17 cellular contexts compared by ENCODE assay signal in genomic region chr13:31167490-31167889, GRCh38. TPM values are rescaled to one million over a fixed set of nuclear protein-coding genes. Genes with fewer than 3 reads are reported as not detected.
A peak's percentile ranks its signal among the peaks of the same experiment; 100 is the strongest.
DNase-seq lines count a peak whose midpoint lies in the region; ATAC-seq, FAIRE-seq and TF ChIP-seq lines count a peak whose summit lies in the region.
"Had no signal": no experiment of that assay in that cellular context is flagged by ENCODE, and none has a peak within 500 bp of the region (broad histone marks: within the 10 kb centered on the region; RNA-seq: fewer than 3 reads in every experiment).

No MANE protein-coding gene starts in this region.

- SMC1A ChIA-PET in GM12878 (lab: Charles Lee; ENCODE audit: uncharacterized antibody, unreplicated experiment): interaction anchor here (0.6 to 2.4 kb wide), 4 partner anchors 12 to 725 kb away, joined by 3 to 6 read pairs (median 4); no protein-coding TSS in a partner anchor

- H3K27ac Mint-ChIP-seq in CD4-positive, alpha-beta memory T cell: no peak overlapping the region
- H3K27ac Mint-ChIP-seq: brain had no signal

- no peaks in the 10 kb centered on the region for H3K9me3 ChIP-seq in GM12878 (replicated peaks; ENCODE audit: control insufficient read depth, insufficient read depth, low read length)
- H3K9me3 ChIP-seq in CD4-positive, alpha-beta memory T cell (ENCODE audit: control insufficient read depth in 1 of 2, low read length in 2 of 2): no peaks in the 10 kb centered on the region
- H3K9me3 ChIP-seq: thoracic aorta had no signal

- H4K20me1 ChIP-seq in GM12878 (ENCODE audit: control insufficient read depth, insufficient read depth): no peaks in the 10 kb centered on the region

- POLR2A ChIA-PET in GM12878 (lab: Charles Lee): no interaction called here
- POLR2A ChIA-PET in CD4-positive, alpha-beta memory T cell (lab: Charles Lee; ENCODE audit: partially characterized antibody): no interaction called here

- H3K27me3 Mint-ChIP-seq in CD4-positive, alpha-beta memory T cell: no peaks in the 10 kb centered on the region

- H2AFZ ChIP-seq in GM12878 (ENCODE audit: control insufficient read depth, low read depth, low read length): no peak overlapping the region

- no peak for TF ChIP-seq POLR2A in GM12878 (IDR thresholded peaks at IDR 0.05; ENCODE audit: low read depth, low read length)

- in situ Hi-C loops in GM12878 (cut with MboI): loop anchor here (25.0 kb wide), 1 partner anchor 1370 kb away; the partner anchor contains the start of gene N4BP2L2

- peaks cover 6 to 13% (median 6%) of the 10 kb centered on the region in 4 donors for H3K4me1 Mint-ChIP-seq in CD4-positive, alpha-beta memory T cell

- ATAC-seq in GM18519 (IDR thresholded peaks at IDR 0.05; ENCODE audit: low FRiP score, unreplicated experiment) (peak; percentile 57), GM21529 (IDR thresholded peaks at IDR 0.05; ENCODE audit: unreplicated experiment) (peak; percentile 32), HG03108 (IDR thresholded peaks at IDR 0.05; ENCODE audit: unreplicated experiment) (peak; percentile 63), GM12878 (peak; percentile 89), HG03159 (IDR thresholded peaks at IDR 0.05; ENCODE audit: unreplicated experiment) (no peak)
- ATAC-seq: left ventricle myocardium superior had no signal

- intact Hi-C loops in GM12878 (cut with micrococcal nuclease; ENCODE audit: unreplicated experiment): no loop called here
- intact Hi-C loops in CD4-positive, alpha-beta memory T cell (cut with micrococcal nuclease): no loop called here

- no peak overlapping the region for H3K27ac ChIP-seq in GM12878 (ENCODE audit: control insufficient read depth, insufficient read depth)
- no peak overlapping the region for H3K27ac ChIP-seq in CD4-positive, alpha-beta memory T cell (ENCODE audit: low read depth, low read length)
- H3K27ac ChIP-seq: C4-2B, SK-N-MC, thoracic aorta had no signal

- TF ChIP-seq RAD21 in GM12878 (IDR thresholded peaks at IDR 0.05; ENCODE audit: insufficient read depth, low read depth, low read length): no peak

- H3K36me3 ChIP-seq in GM12878 (ENCODE audit: control insufficient read depth in 2 of 2, insufficient read depth in 2 of 2, low read length in 1 of 2): no peaks in the 10 kb centered on the region
- H3K36me3 ChIP-seq in CD4-positive, alpha-beta memory T cell (ENCODE audit: insufficient read depth, low read length): no peaks in the 10 kb centered on the region
- H3K36me3 ChIP-seq: thoracic aorta had no signal

- no peaks in the 10 kb centered on the region for H3K9me3 Mint-ChIP-seq in CD4-positive, alpha-beta memory T cell

- no peak overlapping the region for H3K4me3 Mint-ChIP-seq in CD4-positive, alpha-beta memory T cell
- H3K4me3 Mint-ChIP-seq: brain had no signal

- peaks cover 0 to 3% of the 10 kb centered on the region in 2 donors for H3K36me3 Mint-ChIP-seq in CD4-positive, alpha-beta memory T cell
- H3K36me3 Mint-ChIP-seq: brain had no signal

- RAD21 ChIA-PET in GM12878 (lab: Charles Lee; ENCODE audit: unreplicated experiment): no interaction called here

- no peak for TF ChIP-seq CTCF in GM12878 (IDR thresholded peaks at IDR 0.05 in 2 of 3, conservative IDR thresholded peaks at IDR 0.05 in 1 of 3; ENCODE audit: control insufficient read depth in 2 of 3, extremely low read depth in 1 of 3, insufficient read depth in 1 of 3, low read depth in 3 of 3, low read length in 3 of 3)

- H3K79me2 ChIP-seq in GM12878 (ENCODE audit: control insufficient read depth, insufficient read depth, low read length): no peaks in the 10 kb centered on the region

- H3K4me2 ChIP-seq in GM12878 (ENCODE audit: control insufficient read depth, insufficient read depth): peak overlapping the region; percentile 81

- CTCF ChIA-PET in GM12878 (lab: Yijun Ruan, JAX): interaction anchor here (0.7 kb wide), 1 partner anchor 12 kb away, joined by 3 read pairs; no protein-coding TSS in a partner anchor
- CTCF ChIA-PET in CD4-positive, alpha-beta memory T cell (lab: Charles Lee; ENCODE audit: partially characterized antibody): no interaction called here

- no peak for FAIRE-seq in GM12878 (lab: Jason Lieb, UNC)
- FAIRE-seq: endometrium, G401.6 had no signal

- H3K9ac ChIP-seq in GM12878 (ENCODE audit: control insufficient read depth, insufficient read depth, low read length): no peak overlapping the region

- H3K4me3 ChIP-seq in GM12878: no peak overlapping the region
- H3K4me3 ChIP-seq in CD4-positive, alpha-beta memory T cell (ENCODE audit: low read length in 2 of 2): no peak overlapping the region
- H3K4me3 ChIP-seq: SK-N-MC, thoracic aorta had no signal

- no peaks in the 10 kb centered on the region for H3K27me3 ChIP-seq in GM12878 (replicated peaks in 1 of 2; ENCODE audit: control insufficient read depth in 2 of 2, insufficient read depth in 2 of 2, low read length in 1 of 2)
- H3K27me3 ChIP-seq in CD4-positive, alpha-beta memory T cell (ENCODE audit: insufficient read depth, low read length): no peaks in the 10 kb centered on the region

- no TSS peak for BruUV-seq in GM12878 (replicated peaks; lab: Mats Ljungman, UMichigan)

- H3K4me1 ChIP-seq in GM12878 (ENCODE audit: control insufficient read depth, insufficient read depth, low read length): peaks cover 15% of the 10 kb centered on the region
- H3K4me1 ChIP-seq in CD4-positive, alpha-beta memory T cell (ENCODE audit: insufficient read depth, low read length): peaks cover 9% of the 10 kb centered on the region

- TF ChIP-seq EP300 in GM12878 (IDR thresholded peaks at IDR 0.05; ENCODE audit: borderline replicate concordance in 1 of 2, control insufficient read depth in 1 of 2, low read depth in 2 of 2, low read length in 2 of 2): no peak

- peak; percentile 51 for DNase-seq in GM12878 (ENCODE audit: low read depth, low spot score)
- no peak for DNase-seq in CD4-positive, alpha-beta memory T cell
- no peak for DNase-seq in H4 (ENCODE audit: low spot score)
- DNase-seq in NCI-H1092 (lab: John Stamatoyannopoulos, UW): no peak
- DNase-seq: head of caudate nucleus, left ventricle myocardium superior, NCI-H1930 had no signal

RNA-seq across cellular contexts. Expression of gene HSPH1, which starts 5.8 kb away (rescaled TPM):
- 63.5 and 63.9 TPM in 2 replicates for total RNA-seq in GM12878 (2013; cell fraction: nucleolus; rRNA removed)
- total RNA-seq in GM12878 (2014; rRNA removed): 49.7 and 53.9 TPM in 2 replicates
- total RNA-seq in GM12878 (2014; rRNA removed; fragmentation: Illumina TruSeq; extraction: Trizol): 90.5 and 99.9 TPM in 2 replicates
- 103 and 106 TPM in 2 replicates for total RNA-seq in GM12878 (2021)
- 19.0 TPM for polyA plus RNA-seq in GM12878 (2011; ENCODE audit: low read depth)
- 77.5 and 108 TPM in 2 replicates for polyA plus RNA-seq in GM12878 (2011; rRNA removed)
- 23.6 and 24.2 TPM in 2 replicates for polyA plus RNA-seq in GM12878 (2011; cell fraction: cytosol; rRNA removed)
- polyA plus RNA-seq in GM12878 (2011; cell fraction: nucleus; rRNA removed): 45.5 and 69.4 TPM in 2 replicates
- polyA plus RNA-seq in GM12878 (2012): 38.8 and 41.8 TPM in 2 replicates
- polyA plus RNA-seq in GM12878 (2014; fragmentation: Illumina TruSeq; extraction: Trizol): 85.3 and 99.5 TPM in 2 replicates
- polyA plus RNA-seq in GM12878 (2014; fragmentation: Nextera tagmentation; extraction: Ambion mirVana): 100 to 1,000 TPM in 1 of 2 experiments, 10 to 100 TPM in 1; 40.2 to 109 TPM
- 44.9 and 48.2 TPM in 2 replicates for polyA plus RNA-seq in GM12878 (2014; rRNA removed)
- 100 to 1,000 TPM; 155 to 159 TPM for polyA plus RNA-seq in GM12878 (2016; fragmentation: Nextera tagmentation; extraction: Ambion mirVana)
- polyA minus RNA-seq in GM12878 (2011; rRNA and poly(A)+ RNA removed): 18.9 and 36.9 TPM in 2 replicates
- polyA minus RNA-seq in GM12878 (2011; cell fraction: cytosol; rRNA and poly(A)+ RNA removed): 23.1 and 28.4 TPM in 2 replicates
- polyA minus RNA-seq in GM12878 (2011; cell fraction: nucleus; rRNA and poly(A)+ RNA removed): 32.0 and 57.2 TPM in 2 replicates
- total RNA-seq in CD4-positive, alpha-beta memory T cell: 10 to 100 TPM; 68.6 to 75.5 TPM
- 10 to 100 TPM; 39.9 to 48.6 TPM for polyA plus RNA-seq in CD4-positive, alpha-beta memory T cell
- 37.7 and 47.6 TPM in 2 replicates for total RNA-seq in H4 (2014; rRNA removed; shearing (Covaris generic))

RNA-seq across cellular contexts. Expression of gene B3GLCT, which starts 32.3 kb away (rescaled TPM):
- total RNA-seq in GM12878 (2013; cell fraction: nucleolus; rRNA removed): 0.19 and 0.27 TPM in 2 replicates
- total RNA-seq in GM12878 (2014; rRNA removed): 0.22 and 0.23 TPM in 2 replicates
- 0.28 and 0.31 TPM in 2 replicates for total RNA-seq in GM12878 (2014; rRNA removed; fragmentation: Illumina TruSeq; extraction: Trizol)
- total RNA-seq in GM12878 (2021): 0.27 and 0.28 TPM in 2 replicates
- 0.18 TPM for polyA plus RNA-seq in GM12878 (2011; ENCODE audit: low read depth)
- polyA plus RNA-seq in GM12878 (2011; rRNA removed): 0.34 and 0.35 TPM in 2 replicates
- 0.18 TPM in 2 replicates for polyA plus RNA-seq in GM12878 (2011; cell fraction: cytosol; rRNA removed)
- polyA plus RNA-seq in GM12878 (2011; cell fraction: nucleus; rRNA removed): 0.15 and 0.16 TPM in 2 replicates
- 0.23 and 0.25 TPM in 2 replicates for polyA plus RNA-seq in GM12878 (2012)
- polyA plus RNA-seq in GM12878 (2014; fragmentation: Illumina TruSeq; extraction: Trizol): 0.14 and 0.22 TPM in 2 replicates
- under 1 TPM; 0.07 to 0.10 TPM for polyA plus RNA-seq in GM12878 (2014; fragmentation: Nextera tagmentation; extraction: Ambion mirVana)
- 0.18 TPM in 2 replicates for polyA plus RNA-seq in GM12878 (2014; rRNA removed)
- under 1 TPM; 0.66 to 0.89 TPM for polyA plus RNA-seq in GM12878 (2016; fragmentation: Nextera tagmentation; extraction: Ambion mirVana)
- polyA minus RNA-seq in GM12878 (2011; rRNA and poly(A)+ RNA removed): 0.57 and 0.59 TPM in 2 replicates
- 0.31 TPM in 1 of 2 replicates, not detected in the other for polyA minus RNA-seq in GM12878 (2011; cell fraction: cytosol; rRNA and poly(A)+ RNA removed)
- 0.12 and 0.67 TPM in 2 replicates for polyA minus RNA-seq in GM12878 (2011; cell fraction: nucleus; rRNA and poly(A)+ RNA removed)
- total RNA-seq in CD4-positive, alpha-beta memory T cell: 1 to 10 TPM; 5.2 to 5.8 TPM
- 10 to 100 TPM in 1 of 2 donors, 1 to 10 TPM in 1; 7.3 to 10.2 TPM for polyA plus RNA-seq in CD4-positive, alpha-beta memory T cell
- total RNA-seq in H4 (2014; rRNA removed; shearing (Covaris generic)): 10.3 and 10.9 TPM in 2 replicates
